ENCODE assay signal across 16 cellular contexts in the genomic region with DNA sequence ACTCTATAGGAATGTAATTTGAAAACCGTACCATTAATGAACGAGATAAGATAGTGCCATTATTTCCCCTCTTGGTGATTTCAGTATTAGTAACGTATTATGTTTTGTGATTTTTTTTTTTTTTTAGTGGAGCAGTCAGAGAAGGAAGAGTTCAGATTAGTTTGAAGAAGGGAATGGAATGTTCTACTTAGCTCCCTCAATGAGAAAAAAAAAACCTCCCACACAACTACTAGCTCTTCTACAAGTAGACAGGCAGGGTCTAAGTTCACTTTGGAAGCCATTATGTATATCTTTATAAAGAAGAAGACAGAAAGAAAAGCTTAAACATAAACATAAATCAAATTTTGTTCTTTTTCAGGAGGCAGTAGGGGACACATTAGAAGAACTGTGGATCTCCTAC.
"Had no signal": no experiment of that assay in that cellular context is flagged by ENCODE, and none has a peak within 500 bp of the region (broad histone marks: within the 10 kb centered on the region; RNA-seq: fewer than 3 reads in every experiment).

No MANE protein-coding gene starts in this region.

- H3K4me3 ChIP-seq: gastroesophageal sphincter, lung, smooth muscle cell, tibial nerve, upper lobe of right lung had no signal

- H3K27me3 ChIP-seq: gastroesophageal sphincter, tibial nerve, upper lobe of right lung had no signal

- H3K9me3 ChIP-seq: gastroesophageal sphincter, tibial nerve, upper lobe of right lung had no signal

- DNase-seq: central memory CD4-positive, alpha-beta T cell; effector memory CD4-positive, alpha-beta T cell; foreskin fibroblast; left colon; left ventricle myocardium superior; mesenchymal stem cell; stimulated activated CD4-positive, alpha-beta T cell treated with anti-CD3 and anti-CD28 coated beads, Interleukin-4, amount 100 ng/mL, for 24 hours; upper lobe of right lung had no signal

- H3K27me3 Mint-ChIP-seq: natural killer cell treated with Interleukin-12 subunit alpha and Interleukin-12 subunit beta and Interleukin-15 and Interleukin-18, amount 100 ng/mL, for 72 hours; stimulated activated memory B cell treated with anti-CD40 and anti-IgM and Interleukin-4, amounts not matched to agents 10 μg/mL and 1 μg/mL and 100 μg/mL, for 72 hours; stimulated activated naive CD8-positive, alpha-beta T cell treated with anti-CD3 and anti-CD28 coated beads, Interleukin-15, Interleukin-2, amounts not matched to agents 100 ng/mL and 50 ng/mL, for 24 hours had no signal

- H3K4me1 Mint-ChIP-seq: stimulated activated memory B cell treated with anti-CD40 and anti-IgM and Interleukin-4, amounts not matched to agents 10 μg/mL and 1 μg/mL and 100 μg/mL, for 72 hours had no signal

- H3K27ac ChIP-seq: gastroesophageal sphincter, parathyroid adenoma, upper lobe of right lung had no signal

- H3K27ac Mint-ChIP-seq: natural killer cell treated with Interleukin-12 subunit alpha and Interleukin-12 subunit beta and Interleukin-15 and Interleukin-18, amount 100 ng/mL, for 72 hours; stimulated activated memory B cell treated with anti-CD40 and anti-IgM and Interleukin-4, amounts not matched to agents 10 μg/mL and 1 μg/mL and 100 μg/mL, for 72 hours; stimulated activated naive CD8-positive, alpha-beta T cell treated with anti-CD3 and anti-CD28 coated beads, Interleukin-15, Interleukin-2, amounts not matched to agents 100 ng/mL and 50 ng/mL, for 24 hours had no signal

- H3K9me3 Mint-ChIP-seq: natural killer cell treated with Interleukin-12 subunit alpha and Interleukin-12 subunit beta and Interleukin-15 and Interleukin-18, amount 100 ng/mL, for 72 hours; stimulated activated memory B cell treated with anti-CD40 and anti-IgM and Interleukin-4, amounts not matched to agents 10 μg/mL and 1 μg/mL and 100 μg/mL, for 72 hours; stimulated activated naive CD8-positive, alpha-beta T cell treated with anti-CD3 and anti-CD28 coated beads, Interleukin-15, Interleukin-2, amounts not matched to agents 100 ng/mL and 50 ng/mL, for 24 hours had no signal

- H3K4me1 ChIP-seq: gastroesophageal sphincter, parathyroid adenoma, tibial nerve, upper lobe of right lung had no signal

- H3K4me3 Mint-ChIP-seq: natural killer cell treated with Interleukin-12 subunit alpha and Interleukin-12 subunit beta and Interleukin-15 and Interleukin-18, amount 100 ng/mL, for 72 hours; stimulated activated memory B cell treated with anti-CD40 and anti-IgM and Interleukin-4, amounts not matched to agents 10 μg/mL and 1 μg/mL and 100 μg/mL, for 72 hours; stimulated activated naive CD8-positive, alpha-beta T cell treated with anti-CD3 and anti-CD28 coated beads, Interleukin-15, Interleukin-2, amounts not matched to agents 100 ng/mL and 50 ng/mL, for 24 hours had no signal

- H3K36me3 Mint-ChIP-seq: natural killer cell treated with Interleukin-12 subunit alpha and Interleukin-12 subunit beta and Interleukin-15 and Interleukin-18, amount 100 ng/mL, for 72 hours had no signal
